29 cellular contexts compared by ENCODE assay signal in the genomic region with DNA sequence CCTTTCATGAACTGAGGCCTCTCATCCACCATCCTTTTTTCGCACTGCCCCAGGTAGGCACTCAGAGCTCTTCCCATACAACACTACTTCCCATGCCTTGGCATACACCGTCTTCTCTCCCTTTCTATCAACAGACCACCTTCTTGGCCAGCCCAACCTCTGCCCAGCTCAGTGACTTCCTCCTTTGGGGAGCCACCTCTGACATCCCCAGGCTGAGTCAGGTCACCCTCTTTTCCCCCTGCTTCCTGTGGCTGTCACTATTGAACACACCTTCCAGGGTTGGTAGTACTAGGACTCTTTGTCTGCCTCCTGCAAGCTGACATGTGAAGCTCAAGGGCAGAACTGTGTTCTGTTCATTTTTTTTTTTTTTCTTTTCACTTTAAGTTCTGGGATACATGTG.
"Had no signal": no experiment of that assay in that cellular context is flagged by ENCODE, and none has a peak within 500 bp of the region (broad histone marks: within the 10 kb centered on the region; RNA-seq: fewer than 3 reads in every experiment).

No MANE protein-coding gene starts in this region.

- DNase-seq: naive thymus-derived CD8-positive, alpha-beta T cell; nephron progenitor cell; nucleus accumbens; ovary; posterior cingulate gyrus; psoas muscle; right cardiac atrium; right lobe of liver; sigmoid colon; small intestine; stimulated activated CD4-positive, alpha-beta T cell treated with anti-CD3 and anti-CD28 coated beads, Interleukin-1b, Interleukin-23, amount 100 ng/mL, for 48 hours; stimulated activated CD4-positive, alpha-beta T cell treated with anti-CD3 and anti-CD28 coated beads, Interleukin-4, amount 100 ng/mL, for 24 hours; stimulated activated naive B cell treated with anti-CD40 and anti-IgM and Interleukin-4, amounts not matched to agents 10 μg/mL and 1 μg/mL and 100 μg/mL, for 72 hours; stimulated activated naive CD4-positive, alpha-beta T cell treated with Interleukin-2 at 50 U/mL for 16 hours; stomach; thyroid gland; trophoblast cell; upper lobe of left lung had no signal

- H3K9me3 Mint-ChIP-seq: naive thymus-derived CD8-positive, alpha-beta T cell; natural killer cell treated with Interleukin-12 subunit alpha and Interleukin-12 subunit beta and Interleukin-15 and Interleukin-18, amount 100 ng/mL, for 72 hours; nephron progenitor cell; neural crest cell; stimulated activated effector memory CD8-positive, alpha-beta T cell treated with anti-CD3 and anti-CD28 coated beads, Interleukin-12 subunit alpha, Interleukin-12 subunit beta, amount 100 ng/mL, for 72 hours; stimulated activated naive B cell treated with anti-CD40 and anti-IgM and Interleukin-4, amounts not matched to agents 10 μg/mL and 1 μg/mL and 100 μg/mL, for 72 hours; stimulated activated naive CD8-positive, alpha-beta T cell treated with anti-CD3 and anti-CD28 coated beads, Interleukin-15, Interleukin-2, amounts not matched to agents 100 ng/mL and 50 ng/mL, for 24 hours had no signal

- H3K4me3 Mint-ChIP-seq: naive thymus-derived CD8-positive, alpha-beta T cell; natural killer cell treated with Interleukin-12 subunit alpha and Interleukin-12 subunit beta and Interleukin-15 and Interleukin-18, amount 100 ng/mL, for 72 hours; nephron progenitor cell; neural crest cell; stimulated activated effector memory CD8-positive, alpha-beta T cell treated with anti-CD3 and anti-CD28 coated beads, Interleukin-12 subunit alpha, Interleukin-12 subunit beta, amount 100 ng/mL, for 72 hours; stimulated activated naive B cell treated with anti-CD40 and anti-IgM and Interleukin-4, amounts not matched to agents 10 μg/mL and 1 μg/mL and 100 μg/mL, for 72 hours; stimulated activated naive CD8-positive, alpha-beta T cell treated with anti-CD3 and anti-CD28 coated beads, Interleukin-15, Interleukin-2, amounts not matched to agents 100 ng/mL and 50 ng/mL, for 24 hours had no signal

- H3K27me3 ChIP-seq: ovary, right lobe of liver, sigmoid colon, stomach, thyroid gland, tibial nerve, upper lobe of left lung, vagina had no signal

- H3K9me3 ChIP-seq: neutrophil, ovary, psoas muscle, right lobe of liver, sigmoid colon, stomach, thoracic aorta, thyroid gland, tibial nerve, upper lobe of left lung, vagina had no signal

- H3K36me3 ChIP-seq: neutrophil, ovary, right lobe of liver, sigmoid colon, stomach, thoracic aorta, thyroid gland, tibial nerve, upper lobe of left lung, vagina had no signal

- H3K36me3 Mint-ChIP-seq: naive thymus-derived CD8-positive, alpha-beta T cell; natural killer cell treated with Interleukin-12 subunit alpha and Interleukin-12 subunit beta and Interleukin-15 and Interleukin-18, amount 100 ng/mL, for 72 hours; stimulated activated effector memory CD8-positive, alpha-beta T cell treated with anti-CD3 and anti-CD28 coated beads, Interleukin-12 subunit alpha, Interleukin-12 subunit beta, amount 100 ng/mL, for 72 hours; stimulated activated naive B cell treated with anti-CD40 and anti-IgM and Interleukin-4, amounts not matched to agents 10 μg/mL and 1 μg/mL and 100 μg/mL, for 72 hours had no signal

- H3K4me1 Mint-ChIP-seq: naive thymus-derived CD8-positive, alpha-beta T cell; nephron progenitor cell; neural crest cell; stimulated activated effector memory CD8-positive, alpha-beta T cell treated with anti-CD3 and anti-CD28 coated beads, Interleukin-12 subunit alpha, Interleukin-12 subunit beta, amount 100 ng/mL, for 72 hours had no signal

- H3K4me3 ChIP-seq: ovary, psoas muscle, right lobe of liver, sigmoid colon, stomach, thoracic aorta, thyroid gland, tibial nerve, upper lobe of left lung, vagina had no signal

- ATAC-seq: naive thymus-derived CD8-positive, alpha-beta T cell; natural killer cell treated with Interleukin-12 subunit alpha and Interleukin-12 subunit beta and Interleukin-15 and Interleukin-18, amount 100 ng/mL, for 72 hours; psoas muscle; right cardiac atrium; right lobe of liver; stimulated activated effector memory CD8-positive, alpha-beta T cell treated with anti-CD3 and anti-CD28 coated beads, Interleukin-12 subunit alpha, Interleukin-12 subunit beta, amount 100 ng/mL, for 72 hours; stimulated activated naive B cell treated with anti-CD40 and anti-IgM and Interleukin-4, amounts not matched to agents 10 μg/mL and 1 μg/mL and 100 μg/mL, for 72 hours had no signal

- H3K27ac ChIP-seq: neutrophil, ovary, parathyroid adenoma, psoas muscle, right lobe of liver, sigmoid colon, stomach, thoracic aorta, thyroid gland, tibial nerve, upper lobe of left lung, vagina had no signal

- H2AFZ ChIP-seq: parathyroid adenoma had no signal

- H3K9ac ChIP-seq: parathyroid adenoma had no signal

- H3K4me1 ChIP-seq: parathyroid adenoma, sigmoid colon, stomach, upper lobe of left lung, vagina had no signal

- H3K27ac Mint-ChIP-seq: natural killer cell treated with Interleukin-12 subunit alpha and Interleukin-12 subunit beta and Interleukin-15 and Interleukin-18, amount 100 ng/mL, for 72 hours; nephron progenitor cell; progenitor cell of endocrine pancreas; stimulated activated effector memory CD8-positive, alpha-beta T cell treated with anti-CD3 and anti-CD28 coated beads, Interleukin-12 subunit alpha, Interleukin-12 subunit beta, amount 100 ng/mL, for 72 hours; stimulated activated naive B cell treated with anti-CD40 and anti-IgM and Interleukin-4, amounts not matched to agents 10 μg/mL and 1 μg/mL and 100 μg/mL, for 72 hours; stimulated activated naive CD8-positive, alpha-beta T cell treated with anti-CD3 and anti-CD28 coated beads, Interleukin-15, Interleukin-2, amounts not matched to agents 100 ng/mL and 50 ng/mL, for 24 hours had no signal

- FAIRE-seq: small intestine, urothelium cell line had no signal
